In the genomic region with DNA sequence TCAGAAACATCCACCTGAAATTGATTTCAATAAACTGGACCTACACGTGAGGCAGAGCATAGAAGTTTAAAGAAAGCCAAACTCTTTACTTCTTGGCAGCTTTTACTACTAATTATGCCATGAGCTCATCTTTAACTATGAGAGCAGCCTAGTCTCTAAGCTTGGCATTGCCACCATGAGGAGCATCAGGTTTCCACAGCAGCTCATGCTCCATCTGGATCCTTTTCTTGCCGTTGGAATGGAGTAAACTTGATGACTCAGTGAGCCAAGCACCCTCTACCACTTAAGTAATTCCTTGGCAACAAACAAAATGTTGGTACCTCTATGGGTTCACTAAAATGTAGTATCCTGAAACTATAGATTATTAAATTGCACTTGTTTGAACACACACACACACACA, we compare ENCODE assay signal across 19 cellular contexts.
DNase-seq lines count a peak whose midpoint lies in the region; ATAC-seq and TF ChIP-seq lines count a peak whose summit lies in the region.
"Had no signal": no experiment of that assay in that cellular context is flagged by ENCODE, and none has a peak within 500 bp of the region (broad histone marks: within the 10 kb centered on the region; RNA-seq: fewer than 3 reads in every experiment).

No MANE protein-coding gene starts in this region.

- H3K27ac ChIP-seq in RWPE2 (ENCODE audit: poor library complexity, severe bottlenecking), result no peak overlapping the region
- H3K27ac ChIP-seq: esophagus muscularis mucosa, pancreas, skin epidermis, thoracic aorta had no signal

- no peaks in the 10 kb centered on the region for H3K4me1 ChIP-seq in RWPE2 (ENCODE audit: insufficient read depth, poor library complexity, severe bottlenecking)
- H3K4me1 ChIP-seq: esophagus muscularis mucosa, pancreas had no signal

- peak; percentile 95 for DNase-seq in DMS 273 (lab: John Stamatoyannopoulos, UW; ENCODE audit: unreplicated experiment)
- peak; percentile 5 for DNase-seq in NCI-H1694 treated with DMSO at 0.1 percent for 48 hours (lab: John Stamatoyannopoulos, UW)
- DNase-seq in RWPE2 (ENCODE audit: low spot score), result no peak
- DNase-seq in fibroblast of the conjunctiva (ENCODE audit: low read depth), result peak; percentile 48
- no peak for DNase-seq in nephron progenitor cell
- DNase-seq in activated CD8-positive, alpha-beta memory T cell treated with anti-CD3 and anti-CD28 coated beads, Interleukin-2, amount 10 ng/mL, durations not matched to agents 7 days and 5 days, result no peak
- DNase-seq in GM03348 (ENCODE audit: low spot score), result no peak
- no peak for DNase-seq in glomerular visceral epithelial cell (ENCODE audit: extremely low spot score)
- DNase-seq: activated CD4-positive, CD25-positive, alpha-beta regulatory T cell treated with anti-CD3 and anti-CD28 coated beads, Interleukin-2, amount 50 U/mL, for 72 hours; activated CD8-positive, alpha-beta memory T cell treated with anti-CD3 and anti-CD28 coated beads, Interleukin-2, amount 50 U/mL, for 48 hours; activated naive CD4-positive, alpha-beta T cell; pancreas; SHP77 treated with DMSO at 0.1 percent for 48 hours; stimulated activated CD4-positive, alpha-beta T cell treated with anti-CD3 and anti-CD28 coated beads, Interleukin-4, amount 100 ng/mL, for 24 hours; stimulated activated CD8-positive, alpha-beta memory T cell treated with anti-CD3 and anti-CD28 coated beads, Interleukin-4, amount 100 ng/mL, for 48 hours had no signal

- no peaks in the 10 kb centered on the region for H3K9me3 ChIP-seq in RWPE2 (ENCODE audit: severe bottlenecking)
- H3K9me3 ChIP-seq: esophagus muscularis mucosa, pancreas, thoracic aorta had no signal

- no peaks in the 10 kb centered on the region for H3K27me3 Mint-ChIP-seq in nephron progenitor cell (ENCODE audit: low read depth, poor library complexity)
- H3K27me3 Mint-ChIP-seq in activated CD8-positive, alpha-beta memory T cell treated with anti-CD3 and anti-CD28 coated beads, Interleukin-2, amount 10 ng/mL, durations not matched to agents 7 days and 5 days, result no peaks in the 10 kb centered on the region
- H3K27me3 Mint-ChIP-seq: brain had no signal

- no peaks in the 10 kb centered on the region for H3K36me3 Mint-ChIP-seq in nephron progenitor cell (ENCODE audit: low read depth)
- H3K36me3 Mint-ChIP-seq in activated CD8-positive, alpha-beta memory T cell treated with anti-CD3 and anti-CD28 coated beads, Interleukin-2, amount 10 ng/mL, durations not matched to agents 7 days and 5 days, result no peaks in the 10 kb centered on the region
- H3K36me3 Mint-ChIP-seq: brain had no signal

- H3K9me3 Mint-ChIP-seq in nephron progenitor cell, result no peaks in the 10 kb centered on the region
- no peaks in the 10 kb centered on the region for H3K9me3 Mint-ChIP-seq in activated CD8-positive, alpha-beta memory T cell treated with anti-CD3 and anti-CD28 coated beads, Interleukin-2, amount 10 ng/mL, durations not matched to agents 7 days and 5 days (ENCODE audit: low read depth)

- TF ChIP-seq CTCF in RWPE2 (IDR thresholded peaks at IDR 0.05; ENCODE audit: poor library complexity, severe bottlenecking), result no peak
- TF ChIP-seq CTCF in nephron progenitor cell (IDR thresholded peaks at IDR 0.05), result no peak

- H3K4me3 ChIP-seq in RWPE2 (ENCODE audit: severe bottlenecking), result no peak overlapping the region
- H3K4me3 ChIP-seq: esophagus muscularis mucosa, pancreas, skin epidermis, thoracic aorta had no signal

- no peak overlapping the region for H3K27ac Mint-ChIP-seq in nephron progenitor cell
- H3K27ac Mint-ChIP-seq in activated CD8-positive, alpha-beta memory T cell treated with anti-CD3 and anti-CD28 coated beads, Interleukin-2, amount 10 ng/mL, durations not matched to agents 7 days and 5 days, result no peak overlapping the region
- H3K27ac Mint-ChIP-seq: brain had no signal

- H3K4me3 Mint-ChIP-seq in nephron progenitor cell, result no peak overlapping the region
- no peak overlapping the region for H3K4me3 Mint-ChIP-seq in activated CD8-positive, alpha-beta memory T cell treated with anti-CD3 and anti-CD28 coated beads, Interleukin-2, amount 10 ng/mL, durations not matched to agents 7 days and 5 days
- H3K4me3 Mint-ChIP-seq: brain had no signal

- H3K4me1 Mint-ChIP-seq in nephron progenitor cell, result peaks cover 15% of the 10 kb centered on the region
- H3K4me1 Mint-ChIP-seq in activated CD8-positive, alpha-beta memory T cell treated with anti-CD3 and anti-CD28 coated beads, Interleukin-2, amount 10 ng/mL, durations not matched to agents 7 days and 5 days, result no peaks in the 10 kb centered on the region

- CTCF ChIA-PET in activated CD8-positive, alpha-beta memory T cell treated with anti-CD3 and anti-CD28 coated beads, Interleukin-2, amount 10 ng/mL, durations not matched to agents 7 days and 5 days (lab: Charles Lee), result no interaction called here

- no peaks in the 10 kb centered on the region for H3K36me3 ChIP-seq in RWPE2 (ENCODE audit: low read depth)
- H3K36me3 ChIP-seq: esophagus muscularis mucosa, pancreas, thoracic aorta had no signal

- ATAC-seq in RWPE2 (ENCODE audit: low read depth), result peak; percentile 41; the same call in 1 of the 3 replicates
- ATAC-seq in activated CD8-positive, alpha-beta memory T cell treated with anti-CD3 and anti-CD28 coated beads, Interleukin-2, amount 10 ng/mL, durations not matched to agents 7 days and 5 days, result no peak
- ATAC-seq: pancreas had no signal

- no peaks in the 10 kb centered on the region for H3K27me3 ChIP-seq in RWPE2 (ENCODE audit: insufficient read depth, poor library complexity, severe bottlenecking)
- H3K27me3 ChIP-seq: esophagus muscularis mucosa, pancreas had no signal

Comparison
In these comparisons a context has a peak if more than half of its experiments do, and no peak if none do; other contexts are left out.
1. DNase-seq: peak in DMS 273 (single experiment), NCI-H1694 treated with DMSO at 0.1 percent for 48 hours (single experiment) and fibroblast of the conjunctiva (single experiment); none in RWPE2 (single experiment), nephron progenitor cell (single experiment), activated CD8-positive, alpha-beta memory T cell treated with anti-CD3 and anti-CD28 coated beads, Interleukin-2, amount 10 ng/mL, durations not matched to agents 7 days and 5 days (single experiment), GM03348 (single experiment) and glomerular visceral epithelial cell (single experiment).